9 cellular contexts compared by ENCODE assay signal in the genomic region with DNA sequence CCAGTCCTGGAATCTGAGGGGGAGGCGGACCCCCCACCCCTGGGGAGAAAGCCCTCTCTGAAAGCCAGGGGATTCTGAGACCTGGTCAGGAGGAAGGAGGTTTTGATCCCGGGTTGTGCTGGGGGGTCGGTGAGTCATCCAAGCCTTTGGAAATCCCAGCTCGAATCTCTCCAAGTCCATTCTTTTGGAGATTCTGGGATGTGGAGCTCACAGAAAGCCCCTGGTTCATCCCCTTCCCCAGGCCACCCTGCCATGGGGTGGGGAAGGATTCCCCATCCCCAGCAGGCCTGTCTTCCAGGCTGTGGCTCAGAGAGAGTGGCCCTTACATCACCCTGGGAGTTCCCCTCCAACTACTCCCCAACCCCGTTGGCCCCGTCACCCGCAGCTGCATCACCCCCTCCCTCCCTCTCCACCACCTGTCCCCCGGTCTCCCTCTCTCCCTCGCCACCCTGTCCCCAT. TPM values are rescaled to one million over a fixed set of nuclear protein-coding genes. Genes with fewer than 3 reads are reported as not detected.
A peak's percentile ranks its signal among the peaks of the same experiment; 100 is the strongest.
DNase-seq lines count a peak whose midpoint lies in the region; ATAC-seq, FAIRE-seq and TF ChIP-seq lines count a peak whose summit lies in the region.
"Had no signal": no experiment of that assay in that cellular context is flagged by ENCODE, and none has a peak within 500 bp of the region (broad histone marks: within the 10 kb centered on the region; RNA-seq: fewer than 3 reads in every experiment).

No MANE protein-coding gene starts in this region.

- peaks cover 0 to 11% (median 8%) of the 10 kb centered on the region in 7 donors for H3K4me1 Mint-ChIP-seq in naive thymus-derived CD4-positive, alpha-beta T cell
- H3K4me1 Mint-ChIP-seq in T-helper 2 cell treated with Interferon-gamma antibody and Interleukin-4, amounts not matched to agents 5 μg/mL and 100 μg/mL, for 36 hours (ENCODE audit: low read depth) = peaks cover 4% of the 10 kb centered on the region

- H3K4me3 Mint-ChIP-seq in naive thymus-derived CD4-positive, alpha-beta T cell = no peak overlapping the region
- H3K4me3 Mint-ChIP-seq in T-helper 2 cell treated with Interferon-gamma antibody and Interleukin-4, amounts not matched to agents 5 μg/mL and 100 μg/mL, for 36 hours = no peak overlapping the region

- H3K27ac ChIP-seq in SJCRH30 = peak overlapping the region; percentile 61
- no peak overlapping the region for H3K27ac ChIP-seq in naive thymus-derived CD4-positive, alpha-beta T cell (ENCODE audit: low read depth, low read length)

- no peak overlapping the region for H3K27ac Mint-ChIP-seq in naive thymus-derived CD4-positive, alpha-beta T cell
- no peak overlapping the region for H3K27ac Mint-ChIP-seq in T-helper 2 cell treated with Interferon-gamma antibody and Interleukin-4, amounts not matched to agents 5 μg/mL and 100 μg/mL, for 36 hours

- peak overlapping the region; percentile 4; the same call in 1 of the 2 replicates for H3K4me3 ChIP-seq in SJCRH30
- H3K4me3 ChIP-seq in naive thymus-derived CD4-positive, alpha-beta T cell (ENCODE audit: low read length) = no peak overlapping the region
- H3K4me3 ChIP-seq: pancreas had no signal

- peak; percentile 72 for DNase-seq in GM12892 (ENCODE audit: insufficient read length)
- DNase-seq in SJCRH30 = peak; percentile 86 to 89
- no peak for DNase-seq in naive thymus-derived CD4-positive, alpha-beta T cell
- DNase-seq in HuH-7 (ENCODE audit: low spot score) = no peak
- no peak for DNase-seq in T-helper 2 cell treated with Interferon-gamma antibody and Interleukin-4, amounts not matched to agents 5 μg/mL and 100 μg/mL, for 36 hours (ENCODE audit: low spot score)
- DNase-seq in NCI-H128 (lab: John Stamatoyannopoulos, UW; ENCODE audit: unreplicated experiment) = no peak
- DNase-seq in SK-N-DZ (ENCODE audit: low spot score) = no peak

- H3K4me1 ChIP-seq in SJCRH30 = peaks cover 58% of the 10 kb centered on the region
- H3K4me1 ChIP-seq in naive thymus-derived CD4-positive, alpha-beta T cell (ENCODE audit: control insufficient read depth in 2 of 2, insufficient read depth in 2 of 2, low read length in 2 of 2) = peaks cover 0 to 3% of the 10 kb centered on the region in 2 donors

- H3K9me3 ChIP-seq in SJCRH30 (replicated peaks) = no peaks in the 10 kb centered on the region
- H3K9me3 ChIP-seq in naive thymus-derived CD4-positive, alpha-beta T cell (ENCODE audit: control insufficient read depth in 2 of 3, low read length in 3 of 3) = no peaks in the 10 kb centered on the region
- H3K9me3 ChIP-seq: pancreas had no signal

- H3K27me3 Mint-ChIP-seq in naive thymus-derived CD4-positive, alpha-beta T cell = peaks cover 11 to 26% (median 12%) of the 10 kb centered on the region in 5 donors
- H3K27me3 Mint-ChIP-seq in T-helper 2 cell treated with Interferon-gamma antibody and Interleukin-4, amounts not matched to agents 5 μg/mL and 100 μg/mL, for 36 hours (ENCODE audit: low read depth) = peaks cover 14% of the 10 kb centered on the region

- no peaks in the 10 kb centered on the region for H3K36me3 ChIP-seq in SJCRH30
- H3K36me3 ChIP-seq in naive thymus-derived CD4-positive, alpha-beta T cell (ENCODE audit: control insufficient read depth in 2 of 3, insufficient read depth in 3 of 3, low read length in 3 of 3) = no peaks in the 10 kb centered on the region
- H3K36me3 ChIP-seq: pancreas had no signal

- no peak for TF ChIP-seq POLR2A in GM12892 (IDR thresholded peaks at IDR 0.05; ENCODE audit: low read depth, low read length)

- POLR2A ChIA-PET in naive thymus-derived CD4-positive, alpha-beta T cell (lab: Charles Lee) = no interaction called here

- ATAC-seq in HG02610 (IDR thresholded peaks at IDR 0.05; ENCODE audit: unreplicated experiment) = peak; percentile 35
- peak; percentile 55 for ATAC-seq in naive thymus-derived CD4-positive, alpha-beta T cell

- CTCF ChIA-PET in naive thymus-derived CD4-positive, alpha-beta T cell (lab: Charles Lee) = no interaction called here

- H3K9me3 Mint-ChIP-seq in naive thymus-derived CD4-positive, alpha-beta T cell = no peaks in the 10 kb centered on the region
- no peaks in the 10 kb centered on the region for H3K9me3 Mint-ChIP-seq in T-helper 2 cell treated with Interferon-gamma antibody and Interleukin-4, amounts not matched to agents 5 μg/mL and 100 μg/mL, for 36 hours

- FAIRE-seq in GM12892 (lab: Jason Lieb, UNC) = peak; percentile 95
- FAIRE-seq: pancreas had no signal

- intact Hi-C loops in naive thymus-derived CD4-positive, alpha-beta T cell (cut with micrococcal nuclease) = no loop called here

- no peaks in the 10 kb centered on the region for H3K36me3 Mint-ChIP-seq in naive thymus-derived CD4-positive, alpha-beta T cell
- no peaks in the 10 kb centered on the region for H3K36me3 Mint-ChIP-seq in T-helper 2 cell treated with Interferon-gamma antibody and Interleukin-4, amounts not matched to agents 5 μg/mL and 100 μg/mL, for 36 hours (ENCODE audit: low read depth)

- no peaks in the 10 kb centered on the region for H3K27me3 ChIP-seq in SJCRH30
- no peaks in the 10 kb centered on the region for H3K27me3 ChIP-seq in naive thymus-derived CD4-positive, alpha-beta T cell (ENCODE audit: control insufficient read depth in 2 of 2, insufficient read depth in 2 of 2, low read length in 2 of 2)
- H3K27me3 ChIP-seq: pancreas had no signal

RNA-seq across cellular contexts. Expression of gene EXOC3L4, which starts 14.3 kb away (rescaled TPM):
- not detected for polyA plus RNA-seq in GM12892 (2012; ENCODE audit: missing spikeins)
- not detected in 2 replicates for total RNA-seq in SJCRH30 (2014; rRNA removed; shearing (Covaris generic))
- not detected for total RNA-seq in naive thymus-derived CD4-positive, alpha-beta T cell
- not detected for polyA plus RNA-seq in naive thymus-derived CD4-positive, alpha-beta T cell
- polyA plus RNA-seq in SK-N-DZ (2014; cell fraction: cytosol; rRNA removed) = not detected in 2 replicates
- polyA plus RNA-seq in SK-N-DZ (2014; cell fraction: nucleus; rRNA removed) = not detected in 2 replicates

RNA-seq across cellular contexts. Expression of gene TNFAIP2, which starts 14.5 kb away (rescaled TPM):
- 71.3 TPM for polyA plus RNA-seq in GM12892 (2012; ENCODE audit: missing spikeins)
- total RNA-seq in SJCRH30 (2014; rRNA removed; shearing (Covaris generic)) = 4.6 and 5.9 TPM in 2 replicates
- 100 to 1,000 TPM in 1 of 5 experiments, 10 to 100 TPM in 1, 1 to 10 TPM in 3; 1.1 to 309 (median 5.5) TPM for total RNA-seq in naive thymus-derived CD4-positive, alpha-beta T cell
- not detected for polyA plus RNA-seq in naive thymus-derived CD4-positive, alpha-beta T cell
- polyA plus RNA-seq in SK-N-DZ (2014; cell fraction: cytosol; rRNA removed) = 0.54 and 0.62 TPM in 2 replicates
- 1.8 and 1.9 TPM in 2 replicates for polyA plus RNA-seq in SK-N-DZ (2014; cell fraction: nucleus; rRNA removed)

RNA-seq across cellular contexts. Expression of gene LBHD2, which starts 24.8 kb away (rescaled TPM):
- polyA plus RNA-seq in GM12892 (2012; ENCODE audit: missing spikeins) = not detected
- total RNA-seq in SJCRH30 (2014; rRNA removed; shearing (Covaris generic)) = not detected in 2 replicates
- total RNA-seq in naive thymus-derived CD4-positive, alpha-beta T cell = not detected
- polyA plus RNA-seq in naive thymus-derived CD4-positive, alpha-beta T cell = not detected
- not detected in 2 replicates for polyA plus RNA-seq in SK-N-DZ (2014; cell fraction: cytosol; rRNA removed)
- polyA plus RNA-seq in SK-N-DZ (2014; cell fraction: nucleus; rRNA removed) = not detected in 2 replicates
- total RNA-seq: pancreas had no signal
- polyA plus RNA-seq: pancreas had no signal

RNA-seq across cellular contexts. Expression of gene CDC42BPB, which starts 51.4 kb away (rescaled TPM):
- polyA plus RNA-seq in GM12892 (2012; ENCODE audit: missing spikeins) = 9.6 TPM
- total RNA-seq in SJCRH30 (2014; rRNA removed; shearing (Covaris generic)) = 43.4 and 44.7 TPM in 2 replicates
- total RNA-seq in naive thymus-derived CD4-positive, alpha-beta T cell = 10 to 100 TPM in 1 of 5 experiments, 1 to 10 TPM in 3, under 1 TPM in 1; 0.87 to 16.0 (median 5.5) TPM
- polyA plus RNA-seq in naive thymus-derived CD4-positive, alpha-beta T cell = under 1 TPM; 0.34 to 0.43 TPM
- 21.7 and 24.8 TPM in 2 replicates for polyA plus RNA-seq in SK-N-DZ (2014; cell fraction: cytosol; rRNA removed)
- polyA plus RNA-seq in SK-N-DZ (2014; cell fraction: nucleus; rRNA removed) = 31.2 and 51.5 TPM in 2 replicates

Comparison
In these comparisons a context has a peak if more than half of its experiments do, and no peak if none do; other contexts are left out.
1. DNase-seq: peak in GM12892 (single experiment) and SJCRH30 (2 of 2); none in naive thymus-derived CD4-positive, alpha-beta T cell (0 of 9), HuH-7 (single experiment), T-helper 2 cell treated with Interferon-gamma antibody and Interleukin-4, amounts not matched to agents 5 μg/mL and 100 μg/mL, for 36 hours (single experiment), NCI-H128 (single experiment) and SK-N-DZ (single experiment).